17 cellular contexts compared by ENCODE assay signal in genomic region chr7:591856-592628, GRCh38.
A peak's percentile ranks its signal among the peaks of the same experiment; 100 is the strongest.
DNase-seq lines count a peak whose midpoint lies in the region; ATAC-seq and TF ChIP-seq lines count a peak whose summit lies in the region.
"Had no signal": no experiment of that assay in that cellular context is flagged by ENCODE, and none has a peak within 500 bp of the region (broad histone marks: within the 10 kb centered on the region; RNA-seq: fewer than 3 reads in every experiment).

No MANE protein-coding gene starts in this region.

- no peak overlapping the region for H3K27ac ChIP-seq in CD4-positive, CD25-positive, alpha-beta regulatory T cell (ENCODE audit: insufficient read depth, low read length, poor library complexity, severe bottlenecking)
- H3K27ac ChIP-seq in H9 (ENCODE audit: insufficient read length, low read depth, low read length), result no peak overlapping the region
- H3K27ac ChIP-seq in coronary artery, result peak overlapping the region; percentile 52 to 89
- H3K27ac ChIP-seq: C4-2B, PC-9, SK-N-MC had no signal

- H3K9ac ChIP-seq in H9 (ENCODE audit: extremely low read depth, insufficient read length, low read length), result no peak overlapping the region

- no CpG with 5 or more reads among the region's 42 CpGs for WGBS in H9 (ENCODE audit: extremely low coverage, insufficient read length, low lambda C conversion rate)

- no peak overlapping the region for H2BK20ac ChIP-seq in H9 (ENCODE audit: low read depth, low read length, poor library complexity, severe bottlenecking)

- no peak overlapping the region for H3K4me3 Mint-ChIP-seq in CD4-positive, CD25-positive, alpha-beta regulatory T cell
- no peak overlapping the region for H3K4me3 Mint-ChIP-seq in H9
- no peak overlapping the region for H3K4me3 Mint-ChIP-seq in stimulated activated memory B cell treated with anti-CD40 and anti-IgM and Interleukin-4, amounts not matched to agents 10 μg/mL and 1 μg/mL and 100 μg/mL, for 72 hours

- no peak overlapping the region for H2AK5ac ChIP-seq in H9 (ENCODE audit: insufficient read length, low read length)

- no peak overlapping the region for H3K14ac ChIP-seq in H9 (ENCODE audit: insufficient read depth, low read length)

- no peak overlapping the region for H2BK12ac ChIP-seq in H9 (ENCODE audit: insufficient read length, low read depth, low read length)

- no peak overlapping the region for H2BK120ac ChIP-seq in H9 (ENCODE audit: low read depth, low read length, poor library complexity, severe bottlenecking)

- no peak overlapping the region for H4K91ac ChIP-seq in H9 (ENCODE audit: insufficient read length, low read depth, low read length)

- no peak overlapping the region for H2AFZ ChIP-seq in H9 (ENCODE audit: low read length)
- H2AFZ ChIP-seq: PC-9 had no signal

- no peak overlapping the region for H3K56ac ChIP-seq in H9 (ENCODE audit: insufficient read length, low read depth, low read length)

- peak overlapping the region in 2 of 3 donors; percentile 32 to 78 for H3K27ac Mint-ChIP-seq in CD4-positive, CD25-positive, alpha-beta regulatory T cell
- H3K27ac Mint-ChIP-seq in H9, result peak overlapping the region in 2 of 3 experiments; percentile 18 to 77; a peak in 4 of 7 replicates
- peak overlapping the region; percentile 70 for H3K27ac Mint-ChIP-seq in stimulated activated memory B cell treated with anti-CD40 and anti-IgM and Interleukin-4, amounts not matched to agents 10 μg/mL and 1 μg/mL and 100 μg/mL, for 72 hours

- no peak overlapping the region for H3K4ac ChIP-seq in H9 (ENCODE audit: low read depth, low read length)

- H3K27me3 Mint-ChIP-seq in CD4-positive, CD25-positive, alpha-beta regulatory T cell, result no peaks in the 10 kb centered on the region
- no peaks in the 10 kb centered on the region; the same call in 1 of the 2 replicates for H3K27me3 Mint-ChIP-seq in H9 (ENCODE audit: low read depth)
- H3K27me3 Mint-ChIP-seq in stimulated activated memory B cell treated with anti-CD40 and anti-IgM and Interleukin-4, amounts not matched to agents 10 μg/mL and 1 μg/mL and 100 μg/mL, for 72 hours, result no peaks in the 10 kb centered on the region

- no peaks in the 10 kb centered on the region for H3K79me2 ChIP-seq in H9 (ENCODE audit: insufficient read depth, low read length)

- H2BK15ac ChIP-seq in H9 (ENCODE audit: low read depth, low read length), result no peak overlapping the region

- no peak overlapping the region for H2BK5ac ChIP-seq in H9 (ENCODE audit: insufficient read length, low read length)

- no peaks in the 10 kb centered on the region for H3K9me3 ChIP-seq in CD4-positive, CD25-positive, alpha-beta regulatory T cell (ENCODE audit: control insufficient read depth in 2 of 2, low read length in 2 of 2)
- H3K9me3 ChIP-seq in H9 (ENCODE audit: control insufficient read depth, low read depth, low read length), result no peaks in the 10 kb centered on the region

- no peak overlapping the region for H4K5ac ChIP-seq in H9 (ENCODE audit: insufficient read length, low read depth, low read length)

- peaks cover 0 to 13% (median 2%) of the 10 kb centered on the region in 4 donors for H3K4me1 Mint-ChIP-seq in CD4-positive, CD25-positive, alpha-beta regulatory T cell
- H3K4me1 Mint-ChIP-seq in H9, result peaks cover 0 to under 1% of the 10 kb centered on the region in 2 experiments; a peak in 1 of 4 replicates
- peaks cover 35% of the 10 kb centered on the region for H3K4me1 Mint-ChIP-seq in stimulated activated memory B cell treated with anti-CD40 and anti-IgM and Interleukin-4, amounts not matched to agents 10 μg/mL and 1 μg/mL and 100 μg/mL, for 72 hours

- H3K4me2 ChIP-seq in H9 (ENCODE audit: insufficient read depth, insufficient read length, low read length), result no peak overlapping the region
- H3K4me2 ChIP-seq: PC-9 had no signal

- no peak for ATAC-seq in CD4-positive, CD25-positive, alpha-beta regulatory T cell (ENCODE audit: low read depth in 2 of 2)
- ATAC-seq in stimulated activated memory B cell treated with anti-CD40 and anti-IgM and Interleukin-4, amounts not matched to agents 10 μg/mL and 1 μg/mL and 100 μg/mL, for 72 hours, result no peak
- no peak for ATAC-seq in HG02798 (IDR thresholded peaks at IDR 0.05; ENCODE audit: poor library complexity, unreplicated experiment)
- ATAC-seq: HCT116 had no signal

- peaks cover 2% of the 10 kb centered on the region for H4K20me1 ChIP-seq in H9 (ENCODE audit: control insufficient read depth, insufficient read depth, insufficient read length)

- H3T11ph ChIP-seq in H9 (ENCODE audit: low read length), result no peak overlapping the region

- H3K18ac ChIP-seq in H9 (ENCODE audit: insufficient read length, low read depth, low read length), result no peak overlapping the region

- no peak overlapping the region for H4K8ac ChIP-seq in H9 (replicated peaks; ENCODE audit: insufficient read length, low read depth, low read length)

- H3K36me3 ChIP-seq in CD4-positive, CD25-positive, alpha-beta regulatory T cell (ENCODE audit: control insufficient read depth, insufficient read depth, low read length), result no peaks in the 10 kb centered on the region

- no peaks in the 10 kb centered on the region for H3K79me1 ChIP-seq in H9 (ENCODE audit: insufficient read depth, low read depth, low read length, poor library complexity, severe bottlenecking)

- peaks cover 8% of the 10 kb centered on the region for H3K36me3 Mint-ChIP-seq in CD4-positive, CD25-positive, alpha-beta regulatory T cell
- H3K36me3 Mint-ChIP-seq in H9 (ENCODE audit: insufficient read depth in 1 of 3, low read depth in 3 of 3), result peaks cover 28 to 40% (median 30%) of the 10 kb centered on the region in 3 experiments
- H3K36me3 Mint-ChIP-seq in stimulated activated memory B cell treated with anti-CD40 and anti-IgM and Interleukin-4, amounts not matched to agents 10 μg/mL and 1 μg/mL and 100 μg/mL, for 72 hours, result peaks cover 72% of the 10 kb centered on the region

- no peaks in the 10 kb centered on the region for H3K23me2 ChIP-seq in H9 (ENCODE audit: insufficient read length, low read depth, low read length, poor library complexity, severe bottlenecking)

- TF ChIP-seq CTCF in H9 (conservative IDR thresholded peaks at IDR 0.05) (no peak), coronary artery (IDR thresholded peaks at IDR 0.05) (no peak)

- peaks cover 6% of the 10 kb centered on the region for H3K4me1 ChIP-seq in CD4-positive, CD25-positive, alpha-beta regulatory T cell (ENCODE audit: control insufficient read depth, insufficient read depth, low read length, poor library complexity, severe bottlenecking)
- H3K4me1 ChIP-seq in H9 (ENCODE audit: insufficient read depth, low read length), result no peaks in the 10 kb centered on the region

- H3K23ac ChIP-seq in H9 (ENCODE audit: insufficient read length, low read depth, low read length), result no peak overlapping the region

- peaks cover 0 to 8% (median 1%) of the 10 kb centered on the region in 7 donors for H3K9me3 Mint-ChIP-seq in CD4-positive, CD25-positive, alpha-beta regulatory T cell
- peaks cover 10 to 11% of the 10 kb centered on the region in 2 experiments for H3K9me3 Mint-ChIP-seq in H9
- H3K9me3 Mint-ChIP-seq in stimulated activated memory B cell treated with anti-CD40 and anti-IgM and Interleukin-4, amounts not matched to agents 10 μg/mL and 1 μg/mL and 100 μg/mL, for 72 hours, result peaks cover 12% of the 10 kb centered on the region

- H3K4me3 ChIP-seq in CD4-positive, CD25-positive, alpha-beta regulatory T cell (ENCODE audit: low read depth, low read length), result no peak overlapping the region
- no peak overlapping the region for H3K4me3 ChIP-seq in coronary artery
- H3K4me3 ChIP-seq: PC-9, SK-N-MC had no signal

- H3K27me3 ChIP-seq in CD4-positive, CD25-positive, alpha-beta regulatory T cell (ENCODE audit: control insufficient read depth, insufficient read depth, low read length), result no peaks in the 10 kb centered on the region
- H3K27me3 ChIP-seq in H9 (ENCODE audit: insufficient read depth, low read length), result no peaks in the 10 kb centered on the region

- no peak for DNase-seq in CD4-positive, CD25-positive, alpha-beta regulatory T cell
- DNase-seq in H9 (no peak), coronary artery (ENCODE audit: low spot score) (no peak)
- no peak for DNase-seq in activated CD8-positive, alpha-beta memory T cell treated with anti-CD3 and anti-CD28 coated beads, Interleukin-2, amount 50 U/mL, for 48 hours
- no peak for DNase-seq in activated CD4-positive, alpha-beta T cell treated with anti-CD3 and anti-CD28 coated beads, Interleukin-2, amount 50 U/mL, for 4 hours
- DNase-seq: COR-L47, DMS153, KBM-7, NCI-H1105, NCI-H187, NCI-H69, PC-9 had no signal

Comparison
In these comparisons a context has a peak if more than half of its experiments do, and no peak if none do; other contexts are left out.
1. H3K27ac ChIP-seq: peak in coronary artery (2 of 2); none in CD4-positive, CD25-positive, alpha-beta regulatory T cell (single experiment) and H9 (single experiment).
2. Peak in every context shown above with its lines, with median percentiles within 50 percentile points of each other: H3K27ac Mint-ChIP-seq.